ENCODE assay signal across 9 cellular contexts in the genomic region with DNA sequence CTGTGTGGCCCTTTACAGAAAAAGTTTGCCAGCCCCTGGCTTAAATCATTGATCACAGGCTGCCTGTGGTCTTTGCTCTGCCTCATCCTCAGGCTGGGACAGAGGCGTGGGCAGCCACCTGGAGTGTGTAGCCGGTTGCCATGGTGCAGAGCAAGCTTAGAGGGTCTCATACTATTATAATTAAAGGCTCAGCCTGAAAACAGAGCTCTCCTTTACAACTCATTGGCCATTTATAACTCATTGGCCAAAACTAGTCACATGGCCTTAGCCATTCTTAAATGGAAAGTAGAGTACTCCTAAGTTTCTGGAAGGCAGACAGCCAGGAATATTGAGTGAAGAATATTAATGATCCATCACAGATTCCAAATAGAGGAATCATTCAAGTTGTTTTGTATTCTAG. TPM values are rescaled to one million over a fixed set of nuclear protein-coding genes. Genes with fewer than 3 reads are reported as not detected.
DNase-seq lines count a peak whose midpoint lies in the region; ATAC-seq and TF ChIP-seq lines count a peak whose summit lies in the region.
"Had no signal": no experiment of that assay in that cellular context is flagged by ENCODE, and none has a peak within 500 bp of the region (broad histone marks: within the 10 kb centered on the region; RNA-seq: fewer than 3 reads in every experiment).

No MANE protein-coding gene starts in this region.

- H3K27ac ChIP-seq in duodenal mucosa (ENCODE audit: low read depth, low read length) (no peak overlapping the region), psoas muscle (no peak overlapping the region)

- H2AFZ ChIP-seq in Loucy (ENCODE audit: low read length): no peak overlapping the region

- H3F3A ChIP-seq in Loucy (ENCODE audit: low read depth): 0 out of 2 replicates have a peak, but pooled peaks cover 3% of the 10 kb centered on the region

- intact Hi-C loops in psoas muscle (cut with DNase I): loop anchor here (5.0 to 10.0 kb wide), 4 partner anchors 34 to 1182 kb away; a partner anchor contains a TSS

- no peak for ATAC-seq in psoas muscle

- H3K4me3 ChIP-seq in Loucy (ENCODE audit: low read length, poor library complexity, severe bottlenecking): peak overlapping the region; percentile 97
- H3K4me3 ChIP-seq in duodenal mucosa (ENCODE audit: low read depth in 1 of 2, low read length in 2 of 2): peak overlapping the region; percentile 86 to 93
- peak overlapping the region; percentile 87 for H3K4me3 ChIP-seq in psoas muscle

- no peaks in the 10 kb centered on the region for H3K9me3 ChIP-seq in Loucy (ENCODE audit: insufficient read depth, low read depth, low read length)
- no peaks in the 10 kb centered on the region for H3K9me3 ChIP-seq in duodenal mucosa (ENCODE audit: control insufficient read depth in 1 of 2, low read length in 2 of 2)
- H3K9me3 ChIP-seq in psoas muscle: no peaks in the 10 kb centered on the region

- peak overlapping the region; percentile 95 for H3K4me2 ChIP-seq in Loucy (ENCODE audit: low read depth, low read length, poor library complexity, severe bottlenecking)

- H3K4me1 ChIP-seq in Loucy (ENCODE audit: insufficient read depth, low read length, poor library complexity, severe bottlenecking): peaks cover 70% of the 10 kb centered on the region
- H3K4me1 ChIP-seq in duodenal mucosa (ENCODE audit: control insufficient read depth in 1 of 2, insufficient read depth in 2 of 2, low read length in 2 of 2): peaks cover 48% of the 10 kb centered on the region in 2 donors
- H3K4me1 ChIP-seq in psoas muscle: peaks cover 31% of the 10 kb centered on the region

- H3K36me3 ChIP-seq in Loucy (ENCODE audit: insufficient read depth, low read length) (peaks cover 61% of the 10 kb centered on the region), duodenal mucosa (ENCODE audit: control insufficient read depth in 1 of 2, insufficient read depth in 2 of 2, low read length in 2 of 2) (peaks cover 33 to 52% of the 10 kb centered on the region in 2 donors), psoas muscle (ENCODE audit: insufficient read depth in 1 of 2, low read depth in 1 of 2) (peaks cover 18 to 69% of the 10 kb centered on the region in 2 donors)

- TF ChIP-seq CTCF in Loucy (conservative IDR thresholded peaks at IDR 0.05; ENCODE audit: low read length) (no peak), psoas muscle (IDR thresholded peaks at IDR 0.05) (no peak), GM13976 (IDR thresholded peaks at IDR 0.05; ENCODE audit: borderline replicate concordance, control extremely low read depth, extremely low read depth, insufficient read depth, missing control alignments) (no peak)

- WGBS in psoas muscle, 3 donors: 75 to 82% (median 76%) methylated on average over 2 of the region's 2 CpGs

- peaks cover 6% of the 10 kb centered on the region for H3K27me3 ChIP-seq in Loucy (ENCODE audit: insufficient read depth, low read length, poor library complexity, severe bottlenecking)
- H3K27me3 ChIP-seq in duodenal mucosa (ENCODE audit: control insufficient read depth in 1 of 2, insufficient read depth in 2 of 2, low read length in 2 of 2): no peaks in the 10 kb centered on the region
- no peaks in the 10 kb centered on the region for H3K27me3 ChIP-seq in psoas muscle (ENCODE audit: insufficient read depth in 3 of 3, low read length in 2 of 3)

- H3K9me2 ChIP-seq in Loucy (replicated peaks; ENCODE audit: low read depth, low read length): no peaks in the 10 kb centered on the region

- DNase-seq in NCI-H82 (lab: John Stamatoyannopoulos, UW) (peak; percentile 52), NCI-H82 treated with DMSO at 0.1 percent for 48 hours (lab: John Stamatoyannopoulos, UW; ENCODE audit: unreplicated experiment) (no peak), psoas muscle (no peak), OCI-M1 (lab: John Stamatoyannopoulos, UW) (no peak), SIG-M5 (lab: John Stamatoyannopoulos, UW) (no peak), GM13976 (ENCODE audit: low spot score) (no peak)
- DNase-seq: NCI-H187 treated with DMSO at 0.1 percent for 48 hours had no signal

- H4K20me1 ChIP-seq in Loucy (ENCODE audit: insufficient read depth, low read length, poor library complexity, severe bottlenecking): peaks cover 76% of the 10 kb centered on the region

- H3K9ac ChIP-seq in Loucy (ENCODE audit: low read depth, low read length, poor library complexity, severe bottlenecking): peak overlapping the region; percentile 99
- H3K9ac ChIP-seq in duodenal mucosa (ENCODE audit: low read depth in 1 of 2, low read length in 2 of 2): no peak overlapping the region

- H3K79me2 ChIP-seq in Loucy (ENCODE audit: insufficient read depth, low read length): peaks cover 80% of the 10 kb centered on the region

- in situ Hi-C loops in GM13976 (cut with MboI; ENCODE audit: low sequenced_read_pairs, unreplicated experiment): no loop called here

RNA-seq across cellular contexts. Expression of a gene that starts 3.0 kb away (rescaled TPM):
- 100 to 1,000 TPM in 3 of 4 donors, 10 to 100 TPM in 1; 85.7 to 137 (median 126) TPM for total RNA-seq in psoas muscle
- 100 to 1,000 TPM; 118 to 238 (median 129) TPM for polyA plus RNA-seq in psoas muscle

RNA-seq across cellular contexts. Expression of a gene that starts 32.4 kb away (rescaled TPM):
- total RNA-seq in psoas muscle: 10 to 100 TPM in 3 of 4 donors, 1 to 10 TPM in 1; 5.5 to 15.5 (median 11.8) TPM
- 10 to 100 TPM in 1 of 3 donors, 1 to 10 TPM in 2; 6.6 to 11.2 (median 9.9) TPM for polyA plus RNA-seq in psoas muscle
